In genomic region chr9:135952664-135953206, GRCh38 we compare ENCODE assay signal across 25 cellular contexts. TPM values are rescaled to one million over a fixed set of nuclear protein-coding genes. Genes with fewer than 3 reads are reported as not detected.
DNase-seq lines count a peak whose midpoint lies in the region; ATAC-seq and TF ChIP-seq lines count a peak whose summit lies in the region.
"Had no signal": no experiment of that assay in that cellular context is flagged by ENCODE, and none has a peak within 500 bp of the region (broad histone marks: within the 10 kb centered on the region; RNA-seq: fewer than 3 reads in every experiment).

No MANE protein-coding gene starts in this region.

- peaks cover 18% of the 10 kb centered on the region for H3K4me1 ChIP-seq in SJCRH30
- H3K4me1 ChIP-seq in hepatocyte (ENCODE audit: insufficient read depth): no peaks in the 10 kb centered on the region
- H3K4me1 ChIP-seq in psoas muscle: peaks cover 86% of the 10 kb centered on the region
- no peaks in the 10 kb centered on the region for H3K4me1 ChIP-seq in thyroid gland
- H3K4me1 ChIP-seq: sigmoid colon, upper lobe of right lung had no signal

- intact Hi-C loops in psoas muscle (cut with DNase I): no loop called here
- intact Hi-C loops in thyroid gland (cut with DNase I): no loop called here

- H3K27ac ChIP-seq in AG04450 (ENCODE audit: low read depth, low read length) (peak overlapping the region; percentile 84), SJCRH30 (peak overlapping the region; percentile 51; the same call in 1 of the 2 replicates), hepatocyte (peak overlapping the region; percentile 25), psoas muscle (peak overlapping the region; percentile 93), thyroid gland (no peak overlapping the region)
- H3K27ac ChIP-seq: gastroesophageal sphincter, sigmoid colon, upper lobe of right lung had no signal

- no peak for ATAC-seq in psoas muscle
- ATAC-seq: gastroesophageal sphincter; left colon; stimulated activated memory B cell treated with anti-CD40 and anti-IgM and Interleukin-4, amounts not matched to agents 10 μg/mL and 1 μg/mL and 100 μg/mL, for 72 hours; upper lobe of right lung had no signal

- DNase-seq in AG04450 (ENCODE audit: low read depth, low spot score): no peak
- DNase-seq in SJCRH30: no peak
- no peak for DNase-seq in hepatocyte (ENCODE audit: low spot score)
- no peak for DNase-seq in psoas muscle
- DNase-seq in thyroid gland: no peak
- no peak for DNase-seq in NCI-H82 treated with DMSO at 0.1 percent for 48 hours (lab: John Stamatoyannopoulos, UW; ENCODE audit: unreplicated experiment)
- no peak for DNase-seq in MV-4-11 (lab: John Stamatoyannopoulos, UW)
- DNase-seq in UCSD-AML1 (lab: John Stamatoyannopoulos, UW; ENCODE audit: unreplicated experiment): no peak
- DNase-seq: activated CD4-positive, alpha-beta T cell treated with anti-CD3 and anti-CD28 coated beads, Interleukin-2, amount 50 U/mL, for 48 hours; activated CD4-positive, CD25-positive, alpha-beta regulatory T cell treated with anti-CD3 and anti-CD28 coated beads, Interleukin-2, amount 50 U/mL, for 72 hours; activated CD8-positive, alpha-beta memory T cell treated with anti-CD3 and anti-CD28 coated beads, Interleukin-2, amount 50 U/mL, for 4 hours; activated naive CD4-positive, alpha-beta T cell; CD4-positive, alpha-beta T cell; DND-41; GF-D8; HFFc6; left colon; NCI-H1048; NCI-H82; sigmoid colon; substantia nigra; T-helper 1 cell; upper lobe of right lung had no signal

- H3K4me2 ChIP-seq in hepatocyte: no peak overlapping the region

- H3K9me3 ChIP-seq in AG04450 (ENCODE audit: control insufficient read depth, insufficient read depth, low read length) (peaks cover 6% of the 10 kb centered on the region; the same call in 1 of the 2 replicates), SJCRH30 (replicated peaks) (no peaks in the 10 kb centered on the region), hepatocyte (ENCODE audit: low read depth) (no peaks in the 10 kb centered on the region), psoas muscle (no peaks in the 10 kb centered on the region), thyroid gland (no peaks in the 10 kb centered on the region)
- H3K9me3 ChIP-seq: gastroesophageal sphincter, sigmoid colon, upper lobe of right lung had no signal

- no peak for TF ChIP-seq CTCF in AG04450 (IDR thresholded peaks at IDR 0.05; ENCODE audit: low read depth, low read length)
- no peak for TF ChIP-seq CTCF in hepatocyte (IDR thresholded peaks at IDR 0.05; ENCODE audit: poor library complexity)
- no peak for TF ChIP-seq CTCF in psoas muscle (IDR thresholded peaks at IDR 0.05)
- no peak for TF ChIP-seq CTCF in thyroid gland (IDR thresholded peaks at IDR 0.05)

- CTCF ChIA-PET in AG04450 (lab: Charles Lee): no interaction called here

- POLR2A ChIA-PET in AG04450 (lab: Yijun Ruan, JAX): no interaction called here

- no peaks in the 10 kb centered on the region for H3K9me2 ChIP-seq in hepatocyte (replicated peaks; ENCODE audit: insufficient read depth)

- H3K27me3 ChIP-seq in AG04450 (ENCODE audit: control insufficient read depth, insufficient read depth, low read length) (no peaks in the 10 kb centered on the region), SJCRH30 (no peaks in the 10 kb centered on the region), hepatocyte (no peaks in the 10 kb centered on the region), psoas muscle (ENCODE audit: insufficient read depth in 3 of 3, low read length in 2 of 3) (no peaks in the 10 kb centered on the region), thyroid gland (no peaks in the 10 kb centered on the region)
- H3K27me3 ChIP-seq: gastroesophageal sphincter, sigmoid colon, upper lobe of right lung had no signal

- H3K4me3 ChIP-seq in AG04450 (ENCODE audit: low read depth, low read length): no peak overlapping the region
- H3K4me3 ChIP-seq in SJCRH30: no peak overlapping the region
- H3K4me3 ChIP-seq in hepatocyte: no peak overlapping the region
- H3K4me3 ChIP-seq in psoas muscle: peak overlapping the region; percentile 31
- H3K4me3 ChIP-seq in thyroid gland (replicated peaks in 1 of 3): no peak overlapping the region
- H3K4me3 ChIP-seq: gastroesophageal sphincter, sigmoid colon, upper lobe of right lung had no signal

- H4K20me1 ChIP-seq in hepatocyte (ENCODE audit: insufficient read depth, poor library complexity, severe bottlenecking): no peaks in the 10 kb centered on the region

- H3K36me3 ChIP-seq in SJCRH30 (peaks cover 30% of the 10 kb centered on the region), hepatocyte (replicated peaks; ENCODE audit: insufficient read depth, low read depth) (no peaks in the 10 kb centered on the region), psoas muscle (ENCODE audit: insufficient read depth in 1 of 2, low read depth in 1 of 2) (peaks cover 0 to 49% of the 10 kb centered on the region in 2 donors), thyroid gland (peaks cover 17 to 40% of the 10 kb centered on the region in 2 donors)

- no peak overlapping the region for H2AFZ ChIP-seq in hepatocyte

- 90% methylated on average over 22 of the region's 22 CpGs for WGBS in hepatocyte (ENCODE audit: low lambda C conversion rate, missing lambda C conversion rate)
- WGBS in psoas muscle, 3 donors: 87 to 96% (median 90%) methylated on average over 22 of the region's 22 CpGs
- WGBS in thyroid gland, 2 donors: 91 to 97% methylated on average over 22 of the region's 22 CpGs

- no peak for TF ChIP-seq POLR2A in thyroid gland (IDR thresholded peaks at IDR 0.05)

- H3K79me2 ChIP-seq in hepatocyte: peaks cover 30% of the 10 kb centered on the region

RNA-seq across cellular contexts. Expression of gene UBAC1, which starts 8.4 kb away (rescaled TPM):
- polyA plus RNA-seq in AG04450 (2011; rRNA removed) (33.6 and 35.8 TPM in 2 replicates), hepatocyte (35.2 and 42.5 TPM in 2 replicates), psoas muscle (100 to 1,000 TPM in 2 of 3 donors, 10 to 100 TPM in 1; 71.1 to 261 (median 154) TPM)
- 16.6 and 20.7 TPM in 2 replicates for polyA minus RNA-seq in AG04450 (2011; rRNA and poly(A)+ RNA removed)
- total RNA-seq in SJCRH30 (2014; rRNA removed; shearing (Covaris generic)): 60.6 and 62.8 TPM in 2 replicates
- total RNA-seq in hepatocyte (33.6 and 36.4 TPM in 2 replicates), psoas muscle (100 to 1,000 TPM; 140 to 233 (median 174) TPM), thyroid gland (10 to 100 TPM; 37.9 to 56.2 (median 44.2) TPM)

RNA-seq across cellular contexts. Expression of gene CAMSAP1, which starts 45.4 kb away (rescaled TPM):
- polyA plus RNA-seq in AG04450 (2011; rRNA removed) (7.8 and 9.5 TPM in 2 replicates), hepatocyte (5.0 and 7.7 TPM in 2 replicates), psoas muscle (10 to 100 TPM; 21.3 to 51.5 (median 24.1) TPM)
- 93.8 and 98.0 TPM in 2 replicates for polyA minus RNA-seq in AG04450 (2011; rRNA and poly(A)+ RNA removed)
- total RNA-seq in SJCRH30 (2014; rRNA removed; shearing (Covaris generic)): 34.4 and 42.3 TPM in 2 replicates
- total RNA-seq in hepatocyte (15.6 and 18.2 TPM in 2 replicates), psoas muscle (10 to 100 TPM; 38.0 to 48.5 (median 43.4) TPM), thyroid gland (10 to 100 TPM; 11.8 to 23.4 (median 19.9) TPM)

Comparison
In these comparisons a context has a peak if more than half of its experiments do, and no peak if none do; other contexts are left out.
1. H3K27ac ChIP-seq: peak in AG04450 (single experiment), SJCRH30 (single experiment), hepatocyte (single experiment) and psoas muscle (single experiment); none in thyroid gland (0 of 3).